ENCODE assay signal across 7 cellular contexts in genomic region chr19:3572855-3573161, GRCh38. TPM values are rescaled to one million over a fixed set of nuclear protein-coding genes. Genes with fewer than 3 reads are reported as not detected.
A peak's percentile ranks its signal among the peaks of the same experiment; 100 is the strongest.
DNase-seq lines count a peak whose midpoint lies in the region; ATAC-seq and TF ChIP-seq lines count a peak whose summit lies in the region.

Gene HMG20B, plus strand, starts transcription at chr19:3572944. Its CDS starts 366 bp downstream, at chr19:3573310.

- no peaks in the 10 kb centered on the region for H3K27me3 ChIP-seq in HUES48 (ENCODE audit: control insufficient read depth, insufficient read depth, low read length)
- no peaks in the 10 kb centered on the region for H3K27me3 ChIP-seq in ascending aorta

- peaks cover 0 to 6% (median 0%) of the 10 kb centered on the region in 3 donors for H3K36me3 Mint-ChIP-seq in immature natural killer cell

- no peak within 1 kb of the TSS; the same call in 1 of the 2 replicates for H3K9ac ChIP-seq in HUES48 (ENCODE audit: low read depth, low read length)

- intact Hi-C loops in ascending aorta (cut with DNase I), result loop anchor here (1.0 to 5.0 kb wide), 4 partner anchors 16 to 66 kb away; partner anchors contain the start of genes FZR1, MFSD12 and TBXA2R

- H3K27ac Mint-ChIP-seq in immature natural killer cell, result peak within 1 kb of the TSS in 4 of 6 donors; percentile 36 to 84 (median 64)
- peak within 1 kb of the TSS; percentile 86 for H3K27ac Mint-ChIP-seq in stimulated activated naive CD8-positive, alpha-beta T cell treated with anti-CD3 and anti-CD28 coated beads, Interleukin-15, amount 100 ng/mL, for 72 hours

- no peaks in the 10 kb centered on the region for H3K9me3 ChIP-seq in HUES48 (ENCODE audit: control insufficient read depth, insufficient read depth, low read length)
- no peaks in the 10 kb centered on the region for H3K9me3 ChIP-seq in ascending aorta

- H3K36me3 ChIP-seq in HUES48 (ENCODE audit: control insufficient read depth, insufficient read depth, low read length) (peaks cover 6% of the 10 kb centered on the region), ascending aorta (peaks cover 0 to 6% of the 10 kb centered on the region in 2 donors)

- peaks cover 11 to 13% of the 10 kb centered on the region in 2 donors for H3K4me1 Mint-ChIP-seq in immature natural killer cell
- peaks cover 37% of the 10 kb centered on the region for H3K4me1 Mint-ChIP-seq in stimulated activated naive CD8-positive, alpha-beta T cell treated with anti-CD3 and anti-CD28 coated beads, Interleukin-15, amount 100 ng/mL, for 72 hours

- H3K9me3 Mint-ChIP-seq in immature natural killer cell, result no peaks in the 10 kb centered on the region
- H3K9me3 Mint-ChIP-seq in stimulated activated naive CD8-positive, alpha-beta T cell treated with anti-CD3 and anti-CD28 coated beads, Interleukin-15, amount 100 ng/mL, for 72 hours, result no peaks in the 10 kb centered on the region

- peak within 1 kb of the TSS; percentile 75 for H3K27ac ChIP-seq in HUES48 (ENCODE audit: low read depth, low read length)
- H3K27ac ChIP-seq in ascending aorta, result peak within 1 kb of the TSS; percentile 66 to 69

- peak within 1 kb of the TSS; percentile 76 to 85 (median 81) for H3K4me3 Mint-ChIP-seq in immature natural killer cell
- H3K4me3 Mint-ChIP-seq in stimulated activated naive CD8-positive, alpha-beta T cell treated with anti-CD3 and anti-CD28 coated beads, Interleukin-15, amount 100 ng/mL, for 72 hours, result peak within 1 kb of the TSS; percentile 81 to 89

- peaks cover 0 to 8% (median 4%) of the 10 kb centered on the region in 3 donors for H3K27me3 Mint-ChIP-seq in immature natural killer cell (ENCODE audit: low read depth in 3 of 3)
- H3K27me3 Mint-ChIP-seq in stimulated activated naive CD8-positive, alpha-beta T cell treated with anti-CD3 and anti-CD28 coated beads, Interleukin-15, amount 100 ng/mL, for 72 hours, result no peaks in the 10 kb centered on the region

- no peak for TF ChIP-seq CTCF in ascending aorta (IDR thresholded peaks at IDR 0.05)

- ATAC-seq in stimulated activated naive CD8-positive, alpha-beta T cell treated with anti-CD3 and anti-CD28 coated beads, Interleukin-15, amount 100 ng/mL, for 72 hours, result peak; percentile 7

- DNase-seq in ascending aorta (ENCODE audit: low spot score in 2 of 2) (no peak), immature natural killer cell (no peak), islet precursor cell (no peak), AG08395 (ENCODE audit: low spot score) (no peak), cerebellar nuclear complex (lab: John Stamatoyannopoulos, UW) (no peak)
- no peak for DNase-seq in stimulated activated naive CD8-positive, alpha-beta T cell treated with anti-CD3 and anti-CD28 coated beads, Interleukin-15, amount 100 ng/mL, for 72 hours

- H3K4me1 ChIP-seq in HUES48 (ENCODE audit: control insufficient read depth, insufficient read depth, low read length) (peaks cover 13% of the 10 kb centered on the region), ascending aorta (peaks cover 8 to 21% of the 10 kb centered on the region in 2 donors)

- H3K4me3 ChIP-seq in HUES48 (ENCODE audit: low read depth, low read length) (peak within 1 kb of the TSS; percentile 85), ascending aorta (peak within 1 kb of the TSS; percentile 89 to 92)

RNA-seq across cellular contexts. Expression of gene HMG20B, which starts in this region (rescaled TPM):
- total RNA-seq in ascending aorta, result 149 TPM
- 10 to 100 TPM; 42.9 to 74.8 (median 60.1) TPM for polyA plus RNA-seq in immature natural killer cell
